In the genomic region with DNA sequence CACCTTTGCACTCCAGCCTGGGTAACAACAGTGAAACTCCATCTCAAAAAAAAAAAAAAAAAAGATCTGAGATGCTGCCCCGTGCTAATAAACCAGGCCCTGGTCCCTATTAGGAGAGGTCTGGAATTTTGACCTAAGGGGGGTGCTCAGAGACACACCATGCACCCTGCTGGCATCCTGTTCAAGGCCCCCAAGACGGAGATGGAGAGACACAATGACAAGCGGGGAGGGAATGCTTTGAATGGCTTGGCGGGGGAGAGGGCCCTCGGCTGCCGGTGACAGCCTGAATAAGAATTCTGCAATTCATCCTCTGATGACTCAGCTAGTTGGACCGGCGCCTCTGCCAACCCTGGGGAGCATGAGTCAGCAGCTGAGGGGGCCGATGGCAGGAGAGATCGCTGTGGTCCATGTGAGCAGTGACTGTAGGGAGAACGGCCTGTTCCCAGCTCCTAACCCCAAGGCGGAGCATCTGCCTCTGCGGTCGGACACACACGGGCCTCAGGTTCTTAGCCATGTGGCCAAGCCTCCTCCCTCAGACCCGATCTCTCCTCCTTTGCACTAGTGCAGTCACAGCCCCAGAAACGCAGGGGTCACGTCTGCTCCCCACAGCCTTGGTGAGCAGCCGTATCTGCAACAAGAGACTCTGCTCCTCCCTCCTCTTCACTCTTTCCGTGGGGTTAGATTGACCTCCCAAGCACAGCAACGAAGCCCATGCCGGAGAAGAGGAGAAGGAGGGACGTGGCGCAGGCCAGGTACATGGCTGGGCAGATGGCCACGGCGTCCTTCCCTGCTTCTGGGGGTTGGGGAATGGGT, we compare ENCODE assay signal across 1 cellular context.
A peak's percentile ranks its signal among the peaks of the same experiment; 100 is the strongest.
TF ChIP-seq lines count a peak whose summit lies in the region.

No MANE protein-coding gene starts in this region.

TF ChIP-seq in HepG2, 621 proteins besides CTCF, POLR2A, EP300 and RAD21 (continued from another document and continues in another):
- no peak for TF ChIP-seq KIAA2018 (CRISPR knock-in tag; IDR thresholded peaks at IDR 0.05; ENCODE audit: borderline replicate concordance)
- no peak for TF ChIP-seq AHDC1 (CRISPR knock-in tag; IDR thresholded peaks at IDR 0.05; ENCODE audit: borderline replicate concordance)
- TF ChIP-seq ZNF207 (IDR thresholded peaks at IDR 0.05; ENCODE audit: borderline replicate concordance), result no peak
- no peak for TF ChIP-seq ZNF790 (CRISPR knock-in tag; IDR thresholded peaks at IDR 0.05; ENCODE audit: borderline replicate concordance)
- no peak for TF ChIP-seq ZNF567 (CRISPR knock-in tag; IDR thresholded peaks at IDR 0.05; ENCODE audit: borderline replicate concordance)
- no peak for TF ChIP-seq ZNF839 (CRISPR knock-in tag; IDR thresholded peaks at IDR 0.05; ENCODE audit: borderline replicate concordance)
- TF ChIP-seq ZNF766 (CRISPR knock-in tag; IDR thresholded peaks at IDR 0.05; ENCODE audit: borderline replicate concordance), result no peak; the same call in 1 of the 2 replicates
- TF ChIP-seq ZNF703 (CRISPR knock-in tag; IDR thresholded peaks at IDR 0.05; ENCODE audit: borderline replicate concordance), result no peak
- no peak for TF ChIP-seq SP1 (IDR thresholded peaks at IDR 0.05)
- TF ChIP-seq SP1 (CRISPR knock-in tag; IDR thresholded peaks at IDR 0.05), result no peak
- no peak for TF ChIP-seq ZNF644 (CRISPR knock-in tag; IDR thresholded peaks at IDR 0.05; ENCODE audit: low read depth)
- no peak for TF ChIP-seq SYNCRIP (IDR thresholded peaks at IDR 0.05; ENCODE audit: insufficient read depth, low read depth, low read length)
- no peak for TF ChIP-seq CHD2 (IDR thresholded peaks at IDR 0.05; ENCODE audit: low read depth, low read length)
- no peak for TF ChIP-seq ZNF562 (CRISPR knock-in tag; IDR thresholded peaks at IDR 0.05; ENCODE audit: borderline replicate concordance)
- TF ChIP-seq CBFB (CRISPR knock-in tag; IDR thresholded peaks at IDR 0.05), result no peak
- TF ChIP-seq, protein P1, sequence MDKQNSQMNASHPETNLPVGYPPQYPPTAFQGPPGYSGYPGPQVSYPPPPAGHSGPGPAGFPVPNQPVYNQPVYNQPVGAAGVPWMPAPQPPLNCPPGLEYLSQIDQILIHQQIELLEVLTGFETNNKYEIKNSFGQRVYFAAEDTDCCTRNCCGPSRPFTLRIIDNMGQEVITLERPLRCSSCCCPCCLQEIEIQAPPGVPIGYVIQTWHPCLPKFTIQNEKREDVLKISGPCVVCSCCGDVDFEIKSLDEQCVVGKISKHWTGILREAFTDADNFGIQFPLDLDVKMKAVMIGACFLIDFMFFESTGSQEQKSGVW (CRISPR knock-in tag; IDR thresholded peaks at IDR 0.05; ENCODE audit: borderline replicate concordance), result no peak
- TF ChIP-seq ZNF317 (CRISPR knock-in tag; IDR thresholded peaks at IDR 0.05), result 0 out of 2 replicates have a peak, but pooled peaks have one; percentile 35
- TF ChIP-seq KDM5A (IDR thresholded peaks at IDR 0.05; ENCODE audit: borderline replicate concordance, low read length), result no peak
- no peak; the same call in 1 of the 2 replicates for TF ChIP-seq SAFB2 (CRISPR knock-in tag; IDR thresholded peaks at IDR 0.05; ENCODE audit: borderline replicate concordance, low read depth)
- TF ChIP-seq, protein P2, sequence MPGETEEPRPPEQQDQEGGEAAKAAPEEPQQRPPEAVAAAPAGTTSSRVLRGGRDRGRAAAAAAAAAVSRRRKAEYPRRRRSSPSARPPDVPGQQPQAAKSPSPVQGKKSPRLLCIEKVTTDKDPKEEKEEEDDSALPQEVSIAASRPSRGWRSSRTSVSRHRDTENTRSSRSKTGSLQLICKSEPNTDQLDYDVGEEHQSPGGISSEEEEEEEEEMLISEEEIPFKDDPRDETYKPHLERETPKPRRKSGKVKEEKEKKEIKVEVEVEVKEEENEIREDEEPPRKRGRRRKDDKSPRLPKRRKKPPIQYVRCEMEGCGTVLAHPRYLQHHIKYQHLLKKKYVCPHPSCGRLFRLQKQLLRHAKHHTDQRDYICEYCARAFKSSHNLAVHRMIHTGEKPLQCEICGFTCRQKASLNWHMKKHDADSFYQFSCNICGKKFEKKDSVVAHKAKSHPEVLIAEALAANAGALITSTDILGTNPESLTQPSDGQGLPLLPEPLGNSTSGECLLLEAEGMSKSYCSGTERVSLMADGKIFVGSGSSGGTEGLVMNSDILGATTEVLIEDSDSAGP (CRISPR knock-in tag; IDR thresholded peaks at IDR 0.05; ENCODE audit: borderline replicate concordance), result peak; percentile 64; the same call in 1 of the 2 replicates
- TF ChIP-seq, protein P3, sequence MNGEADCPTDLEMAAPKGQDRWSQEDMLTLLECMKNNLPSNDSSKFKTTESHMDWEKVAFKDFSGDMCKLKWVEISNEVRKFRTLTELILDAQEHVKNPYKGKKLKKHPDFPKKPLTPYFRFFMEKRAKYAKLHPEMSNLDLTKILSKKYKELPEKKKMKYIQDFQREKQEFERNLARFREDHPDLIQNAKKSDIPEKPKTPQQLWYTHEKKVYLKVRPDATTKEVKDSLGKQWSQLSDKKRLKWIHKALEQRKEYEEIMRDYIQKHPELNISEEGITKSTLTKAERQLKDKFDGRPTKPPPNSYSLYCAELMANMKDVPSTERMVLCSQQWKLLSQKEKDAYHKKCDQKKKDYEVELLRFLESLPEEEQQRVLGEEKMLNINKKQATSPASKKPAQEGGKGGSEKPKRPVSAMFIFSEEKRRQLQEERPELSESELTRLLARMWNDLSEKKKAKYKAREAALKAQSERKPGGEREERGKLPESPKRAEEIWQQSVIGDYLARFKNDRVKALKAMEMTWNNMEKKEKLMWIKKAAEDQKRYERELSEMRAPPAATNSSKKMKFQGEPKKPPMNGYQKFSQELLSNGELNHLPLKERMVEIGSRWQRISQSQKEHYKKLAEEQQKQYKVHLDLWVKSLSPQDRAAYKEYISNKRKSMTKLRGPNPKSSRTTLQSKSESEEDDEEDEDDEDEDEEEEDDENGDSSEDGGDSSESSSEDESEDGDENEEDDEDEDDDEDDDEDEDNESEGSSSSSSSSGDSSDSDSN (CRISPR knock-in tag; IDR thresholded peaks at IDR 0.05), result peak; percentile 28; the same call in 1 of the 2 replicates
- TF ChIP-seq KDM1A (CRISPR knock-in tag; IDR thresholded peaks at IDR 0.05), result no peak
- TF ChIP-seq CCAR2 (optimal IDR thresholded peaks at IDR 0.05; ENCODE audit: low read depth, low read length), result no peak
- no peak for TF ChIP-seq ZEB1 (IDR thresholded peaks at IDR 0.05; ENCODE audit: insufficient replicate concordance, low read depth)
- TF ChIP-seq PCBP2 (optimal IDR thresholded peaks at IDR 0.05; ENCODE audit: low read depth, low read length, poor library complexity, severe bottlenecking), result no peak
- TF ChIP-seq PITX1 (CRISPR knock-in tag; IDR thresholded peaks at IDR 0.05), result no peak
- no peak for TF ChIP-seq LBX2 (CRISPR knock-in tag; IDR thresholded peaks at IDR 0.05; ENCODE audit: borderline replicate concordance)
- peak; percentile 72; the same call in 1 of the 2 replicates for TF ChIP-seq KAT7 (CRISPR knock-in tag; IDR thresholded peaks at IDR 0.05; ENCODE audit: borderline replicate concordance)
- TF ChIP-seq NCOA2 (CRISPR knock-in tag; IDR thresholded peaks at IDR 0.05), result 0 out of 2 replicates have a peak, but pooled peaks have one; percentile 17
- TF ChIP-seq FIP1L1 (IDR thresholded peaks at IDR 0.05; ENCODE audit: borderline replicate concordance, insufficient read depth, low read depth, low read length), result no peak
- TF ChIP-seq ZNF232 (CRISPR knock-in tag; IDR thresholded peaks at IDR 0.05; ENCODE audit: borderline replicate concordance), result 0 out of 2 replicates have a peak, but pooled peaks have one; percentile 68
- peak; percentile 92 for TF ChIP-seq SALL1 (CRISPR knock-in tag; IDR thresholded peaks at IDR 0.05)
- TF ChIP-seq, protein P4, sequence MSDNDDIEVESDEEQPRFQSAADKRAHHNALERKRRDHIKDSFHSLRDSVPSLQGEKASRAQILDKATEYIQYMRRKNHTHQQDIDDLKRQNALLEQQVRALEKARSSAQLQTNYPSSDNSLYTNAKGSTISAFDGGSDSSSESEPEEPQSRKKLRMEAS (IDR thresholded peaks at IDR 0.05), result peak; percentile 75
